ENCODE assay signal across 6 cellular contexts in the genomic region with DNA sequence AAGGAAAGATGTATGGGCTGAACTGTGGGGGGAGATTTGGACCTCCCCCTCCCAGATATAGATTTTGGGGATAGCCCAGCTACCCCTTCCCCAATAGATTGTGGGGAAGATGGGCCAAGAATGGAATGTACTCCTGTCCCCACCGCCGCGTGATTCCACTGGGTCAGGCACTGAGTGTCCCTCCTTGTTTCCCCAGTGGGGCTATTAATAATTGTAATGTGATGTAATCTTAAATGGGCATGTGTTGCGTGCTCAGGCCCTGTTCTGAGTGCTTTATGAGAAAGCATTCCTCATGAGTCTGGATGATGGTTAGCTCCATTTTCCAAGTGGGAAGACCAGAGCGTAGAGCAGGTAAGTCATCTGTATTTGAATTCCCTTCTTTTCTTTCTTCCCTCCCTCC.
DNase-seq lines count a peak whose midpoint lies in the region; ATAC-seq and TF ChIP-seq lines count a peak whose summit lies in the region.

No MANE protein-coding gene starts in this region.

- H3K27me3 ChIP-seq in ACC112 (ENCODE audit: insufficient read depth, low read length), result no peaks in the 10 kb centered on the region
- no peaks in the 10 kb centered on the region for H3K27me3 ChIP-seq in RWPE2 (ENCODE audit: insufficient read depth, poor library complexity, severe bottlenecking)
- no peaks in the 10 kb centered on the region for H3K27me3 ChIP-seq in iPS DF 6.9 (ENCODE audit: control insufficient read depth, insufficient read depth, low read length)

- H3K36me3 ChIP-seq in ACC112 (ENCODE audit: insufficient read depth, low read length) (peaks cover 4% of the 10 kb centered on the region; the same call in 1 of the 2 replicates), RWPE2 (ENCODE audit: low read depth) (peaks cover 46% of the 10 kb centered on the region), iPS DF 6.9 (ENCODE audit: control insufficient read depth, insufficient read depth, low read length) (peaks cover 10% of the 10 kb centered on the region; the same call in 1 of the 2 replicates)

- ATAC-seq in RWPE2 (ENCODE audit: low read depth), result no peak

- H3K79me2 ChIP-seq in ACC112 (ENCODE audit: control insufficient read depth, insufficient read depth, low read length, unreplicated experiment), result peaks cover 40% of the 10 kb centered on the region

- H3K9me3 ChIP-seq in RWPE2 (ENCODE audit: severe bottlenecking) (no peaks in the 10 kb centered on the region), iPS DF 6.9 (ENCODE audit: control insufficient read depth, insufficient read depth, low read length) (no peaks in the 10 kb centered on the region)

- H2AFZ ChIP-seq in ACC112 (ENCODE audit: low read length, unreplicated experiment), result no peak overlapping the region

- H3K4me3 ChIP-seq in ACC112 (ENCODE audit: low read depth, low read length) (peak overlapping the region; percentile 89), RWPE2 (ENCODE audit: severe bottlenecking) (peak overlapping the region; percentile 80), iPS DF 6.9 (ENCODE audit: low read length) (peak overlapping the region; percentile 84; the same call in 1 of the 2 replicates)

- H3K27ac ChIP-seq in ACC112 (ENCODE audit: low read depth, low read length) (peak overlapping the region; percentile 62), RWPE2 (ENCODE audit: poor library complexity, severe bottlenecking) (peak overlapping the region; percentile 62), iPS DF 6.9 (ENCODE audit: low read length) (no peak overlapping the region)

- H3K4me1 ChIP-seq in ACC112 (ENCODE audit: control insufficient read depth, insufficient read depth, low read length, unreplicated experiment), result peaks cover 10% of the 10 kb centered on the region
- H3K4me1 ChIP-seq in RWPE2 (ENCODE audit: insufficient read depth, poor library complexity, severe bottlenecking), result peaks cover 5% of the 10 kb centered on the region
- 0 out of 2 replicates have a peak, but pooled peaks cover 4% of the 10 kb centered on the region for H3K4me1 ChIP-seq in iPS DF 6.9 (ENCODE audit: control insufficient read depth, insufficient read depth, low read length)

- WGBS in iPS DF 6.9 (ENCODE audit: insufficient coverage, insufficient read length), result no CpG with 5 or more reads among the region's 5 CpGs

- no peak for DNase-seq in RWPE2 (ENCODE audit: low spot score)
- DNase-seq in iPS DF 6.9 (ENCODE audit: low read depth, low spot score), result no peak
- no peak for DNase-seq in NCI-H128 (lab: John Stamatoyannopoulos, UW; ENCODE audit: unreplicated experiment)
- DNase-seq in NCI-H2227 treated with DMSO at 0.1 percent for 48 hours (lab: John Stamatoyannopoulos, UW), result no peak
- no peak for DNase-seq in NCI-H2029 (lab: John Stamatoyannopoulos, UW)

- no peak for TF ChIP-seq CTCF in RWPE2 (IDR thresholded peaks at IDR 0.05; ENCODE audit: poor library complexity, severe bottlenecking)
